Comparison of ENCODE assay signal across 20 cellular contexts in genomic region chr3:138284957-138285477, GRCh38. TPM values are rescaled to one million over a fixed set of nuclear protein-coding genes. Genes with fewer than 3 reads are reported as not detected.
DNase-seq lines count a peak whose midpoint lies in the region; ATAC-seq, FAIRE-seq and TF ChIP-seq lines count a peak whose summit lies in the region.
"Had no signal": no experiment of that assay in that cellular context is flagged by ENCODE, and none has a peak within 500 bp of the region (broad histone marks: within the 10 kb centered on the region; RNA-seq: fewer than 3 reads in every experiment).

No MANE protein-coding gene starts in this region.

- H3K9ac ChIP-seq in GM12878 (ENCODE audit: control insufficient read depth, insufficient read depth, low read length) (no peak overlapping the region), keratinocyte (ENCODE audit: control insufficient read depth, extremely low read depth, insufficient read depth, low read length) (no peak overlapping the region)
- H3K9ac ChIP-seq: BLaER1 treated with 17β-estradiol and CSF1 and Interleukin-3, amounts not matched to agents 10 nM and 100 nM had no signal

- in situ Hi-C loops in GM12878 (cut with MboI) = no loop called here

- BruUV-seq in GM12878 (replicated peaks; lab: Mats Ljungman, UMichigan) = no TSS peak

- peak; percentile 37; the same call in 1 of the 2 replicates for TF ChIP-seq RAD21 in GM12878 (IDR thresholded peaks at IDR 0.05; ENCODE audit: insufficient read depth, low read depth, low read length)

- no peak for FAIRE-seq in D721Med (lab: Jason Lieb, UNC)
- FAIRE-seq in GM12878 (lab: Jason Lieb, UNC) = no peak
- FAIRE-seq in keratinocyte (lab: Jason Lieb, UNC) = no peak
- FAIRE-seq: endometrium had no signal

- H3K4me2 ChIP-seq in GM12878 (ENCODE audit: control insufficient read depth, insufficient read depth) (no peak overlapping the region), keratinocyte (ENCODE audit: control insufficient read depth, extremely low read depth, insufficient read depth, low read depth, low read length) (no peak overlapping the region)
- H3K4me2 ChIP-seq: BLaER1 treated with 17β-estradiol and CSF1 and Interleukin-3, amounts not matched to agents 10 nM and 100 nM; smooth muscle cell had no signal

- DNase-seq in D721Med (ENCODE audit: insufficient read length, low spot score) = no peak
- peak; percentile 8 for DNase-seq in HT-29 (ENCODE audit: low spot score)
- DNase-seq in GM12878 (ENCODE audit: low read depth, low spot score) = no peak
- DNase-seq in keratinocyte (ENCODE audit: low read depth, low spot score) = no peak
- no peak for DNase-seq in NCI-H748 (lab: John Stamatoyannopoulos, UW; ENCODE audit: unreplicated experiment)
- DNase-seq in stimulated activated CD4-positive, alpha-beta T cell treated with anti-CD3 and anti-CD28 coated beads, Interleukin-12 subunit alpha, Interleukin-12 subunit beta, amount 100 ng/mL, for 4 hours = no peak
- DNase-seq: activated CD4-positive, CD25-positive, alpha-beta regulatory T cell treated with anti-CD3 and anti-CD28 coated beads, Interleukin-2, amount 50 U/mL, for 72 hours; adrenal gland; gastrocnemius medialis; NCI-H524 treated with DMSO at 0.1 percent for 48 hours; OCI-M1; psoas muscle; stimulated activated CD8-positive, alpha-beta memory T cell treated with anti-CD3 and anti-CD28 coated beads, Interleukin-4, amount 100 ng/mL, for 48 hours; T-helper 9 cell; uterus had no signal

- peak; percentile 19 for TF ChIP-seq CTCF in D721Med (IDR thresholded peaks at IDR 0.05; ENCODE audit: insufficient read depth, missing control alignments)
- TF ChIP-seq CTCF in GM12878 (IDR thresholded peaks at IDR 0.05 in 2 of 3, conservative IDR thresholded peaks at IDR 0.05 in 1 of 3; ENCODE audit: control insufficient read depth in 2 of 3, extremely low read depth in 1 of 3, insufficient read depth in 1 of 3, low read depth in 3 of 3, low read length in 3 of 3) = peak in 1 of 3 experiments; percentile 10; a peak in 2 of 6 replicates
- TF ChIP-seq CTCF in keratinocyte (optimal IDR thresholded peaks at IDR 0.05 in 1 of 3, IDR thresholded peaks at IDR 0.05 in 1 of 3, conservative IDR thresholded peaks at IDR 0.05 in 1 of 3; ENCODE audit: extremely low read depth in 1 of 3, insufficient read depth in 2 of 3, low read length in 3 of 3) = peak in 2 of 3 experiments; percentile 31 to 45

- no peak overlapping the region for H3K4me3 ChIP-seq in GM12878
- H3K4me3 ChIP-seq in keratinocyte (ENCODE audit: control insufficient read depth in 2 of 3, extremely low read depth in 1 of 3, insufficient read depth in 2 of 3, low read depth in 1 of 3, low read length in 3 of 3) = no peak overlapping the region
- H3K4me3 ChIP-seq: adrenal gland; BLaER1 treated with 17β-estradiol and CSF1 and Interleukin-3, amounts not matched to agents 10 nM and 100 nM; gastrocnemius medialis; psoas muscle; smooth muscle cell; uterus had no signal

- no peaks in the 10 kb centered on the region for H3K79me2 ChIP-seq in GM12878 (ENCODE audit: control insufficient read depth, insufficient read depth, low read length)
- no peaks in the 10 kb centered on the region for H3K79me2 ChIP-seq in keratinocyte (ENCODE audit: control insufficient read depth, insufficient read depth, low read length)

- H3K27ac ChIP-seq in GM12878 (ENCODE audit: control insufficient read depth, insufficient read depth) (no peak overlapping the region), keratinocyte (ENCODE audit: control insufficient read depth, insufficient read depth, low read length) (no peak overlapping the region)
- H3K27ac ChIP-seq: adrenal gland; BLaER1 treated with 17β-estradiol and CSF1 and Interleukin-3, amounts not matched to agents 10 nM and 100 nM; gastrocnemius medialis; psoas muscle; uterus had no signal

- no peak for ATAC-seq in GM12878
- no peak for ATAC-seq in HG02885 (IDR thresholded peaks at IDR 0.05; ENCODE audit: poor library complexity, unreplicated experiment)
- ATAC-seq: gastrocnemius medialis, psoas muscle had no signal

- TF ChIP-seq POLR2A in GM12878 (IDR thresholded peaks at IDR 0.05; ENCODE audit: low read depth, low read length) = no peak

- H3K9me1 ChIP-seq in keratinocyte (ENCODE audit: control insufficient read depth, extremely low read depth, insufficient read depth, low read length) = no peaks in the 10 kb centered on the region

- RAD21 ChIA-PET in GM12878 (lab: Charles Lee; ENCODE audit: unreplicated experiment) = no interaction called here

- intact Hi-C loops in GM12878 (cut with micrococcal nuclease; ENCODE audit: unreplicated experiment) = no loop called here

- CTCF ChIA-PET in GM12878 (lab: Yijun Ruan, JAX) = interaction anchor here (1.0 to 2.4 kb wide), 2 partner anchors 14 to 104 kb away, joined by 4 to 11 read pairs; no protein-coding TSS in a partner anchor

- dilution Hi-C loops in keratinocyte (cut with MboI; ENCODE audit: extremely low pct_ligation_motif_present, low sequenced_read_pairs) = no loop called here

- H2AFZ ChIP-seq in GM12878 (ENCODE audit: control insufficient read depth, low read depth, low read length) (no peak overlapping the region), keratinocyte (ENCODE audit: control insufficient read depth, low read length) (no peak overlapping the region)

- H3K4me1 ChIP-seq in GM12878 (ENCODE audit: control insufficient read depth, insufficient read depth, low read length) (no peaks in the 10 kb centered on the region), keratinocyte (ENCODE audit: control insufficient read depth, extremely low read depth, insufficient read depth, low read length) (peaks cover 35% of the 10 kb centered on the region)
- H3K4me1 ChIP-seq: adrenal gland; BLaER1 treated with 17β-estradiol and CSF1 and Interleukin-3, amounts not matched to agents 10 nM and 100 nM; psoas muscle; uterus had no signal

- 88% methylated on average over 2 of the region's 2 CpGs for WGBS in GM12878 (ENCODE audit: insufficient coverage, insufficient replicate concordance, low lambda C conversion rate, missing lambda C conversion rate)

- no peaks in the 10 kb centered on the region for H4K20me1 ChIP-seq in GM12878 (ENCODE audit: control insufficient read depth, insufficient read depth)
- no peaks in the 10 kb centered on the region for H4K20me1 ChIP-seq in keratinocyte (ENCODE audit: control insufficient read depth, extremely low read depth, insufficient read depth, low read length)
- H4K20me1 ChIP-seq: BLaER1 treated with 17β-estradiol and CSF1 and Interleukin-3, amounts not matched to agents 10 nM and 100 nM had no signal

- POLR2A ChIA-PET in GM12878 (lab: Charles Lee) = no interaction called here

- no peak for TF ChIP-seq EP300 in GM12878 (IDR thresholded peaks at IDR 0.05; ENCODE audit: borderline replicate concordance in 1 of 2, control insufficient read depth in 1 of 2, low read depth in 2 of 2, low read length in 2 of 2)

- no peaks in the 10 kb centered on the region for H3K27me3 ChIP-seq in GM12878 (replicated peaks in 1 of 2; ENCODE audit: control insufficient read depth in 2 of 2, insufficient read depth in 2 of 2, low read length in 1 of 2)
- no peaks in the 10 kb centered on the region for H3K27me3 ChIP-seq in keratinocyte (ENCODE audit: control insufficient read depth, extremely low read depth, insufficient read depth, low read length)
- H3K27me3 ChIP-seq: adrenal gland; BLaER1 treated with 17β-estradiol and CSF1 and Interleukin-3, amounts not matched to agents 10 nM and 100 nM; gastrocnemius medialis; uterus had no signal

- SMC1A ChIA-PET in GM12878 (lab: Charles Lee; ENCODE audit: uncharacterized antibody, unreplicated experiment) = no interaction called here

- H3K36me3 ChIP-seq in GM12878 (ENCODE audit: control insufficient read depth in 2 of 2, insufficient read depth in 2 of 2, low read length in 1 of 2) (peaks cover 0 to 30% of the 10 kb centered on the region in 2 experiments; a peak in 3 of 4 replicates), keratinocyte (ENCODE audit: control insufficient read depth in 2 of 2, extremely low read depth in 1 of 2, insufficient read depth in 2 of 2, low read length in 2 of 2) (peaks cover 18 to 20% of the 10 kb centered on the region in 2 experiments)
- H3K36me3 ChIP-seq: uterus had no signal

- H3K9me3 ChIP-seq in GM12878 (replicated peaks; ENCODE audit: control insufficient read depth, insufficient read depth, low read length) (no peaks in the 10 kb centered on the region), keratinocyte (ENCODE audit: control insufficient read depth, low read depth, low read length) (no peaks in the 10 kb centered on the region)
- H3K9me3 ChIP-seq: adrenal gland; BLaER1 treated with 17β-estradiol and CSF1 and Interleukin-3, amounts not matched to agents 10 nM and 100 nM; gastrocnemius medialis; psoas muscle; uterus had no signal

TF ChIP-seq in GM12878, 131 proteins besides CTCF, POLR2A, EP300 and RAD21 (continues in another document):
- TF ChIP-seq PAX5 (IDR thresholded peaks at IDR 0.05; ENCODE audit: borderline replicate concordance, low read depth, low read length) = no peak

RNA-seq across cellular contexts. Expression of gene NME9, which starts 44.6 kb away (rescaled TPM):
- total RNA-seq in HT-29 (2014; rRNA removed; shearing (Covaris generic)) = 0.21 TPM in 1 of 2 replicates, not detected in the other
- 0.25 and 0.49 TPM in 2 replicates for total RNA-seq in GM12878 (2013; cell fraction: nucleolus; rRNA removed)
- total RNA-seq in GM12878 (2014; rRNA removed) (0.33 TPM in 1 of 2 replicates, not detected in the other), GM12878 (2014; rRNA removed; fragmentation: Illumina TruSeq; extraction: Trizol) (not detected in 2 replicates), GM12878 (2021) (not detected in 2 replicates)
- 0.47 TPM for polyA plus RNA-seq in GM12878 (2011; ENCODE audit: low read depth)
- polyA plus RNA-seq in GM12878 (2011; rRNA removed) (not detected in 2 replicates), GM12878 (2014; fragmentation: Illumina TruSeq; extraction: Trizol) (not detected in 2 replicates), GM12878 (2014; fragmentation: Nextera tagmentation; extraction: Ambion mirVana) (under 1 TPM; 0.09 to 0.26 TPM), GM12878 (2014; rRNA removed) (0.08 TPM in 1 of 2 replicates, not detected in the other), GM12878 (2016; fragmentation: Nextera tagmentation; extraction: Ambion mirVana) (under 1 TPM; 0.18 to 0.68 TPM), keratinocyte (0.05 TPM in 1 of 3 replicates, not detected in the others)
- polyA plus RNA-seq in GM12878 (2011; cell fraction: cytosol; rRNA removed) = not detected in 2 replicates
- not detected in 2 replicates for polyA plus RNA-seq in GM12878 (2011; cell fraction: nucleus; rRNA removed)
- polyA plus RNA-seq in GM12878 (2012) = 0.44 and 0.88 TPM in 2 replicates
- 0.15 and 0.21 TPM in 2 replicates for polyA minus RNA-seq in GM12878 (2011; rRNA and poly(A)+ RNA removed)
- not detected in 2 replicates for polyA minus RNA-seq in GM12878 (2011; cell fraction: cytosol; rRNA and poly(A)+ RNA removed)
- 0.36 TPM in 1 of 2 replicates, not detected in the other for polyA minus RNA-seq in GM12878 (2011; cell fraction: nucleus; rRNA and poly(A)+ RNA removed)
- not detected for polyA plus RNA-seq in keratinocyte (2011; ENCODE audit: low read depth)
- polyA plus RNA-seq in keratinocyte (2011; cell fraction: cytosol; rRNA removed) = 0.14 TPM in 1 of 2 replicates, not detected in the other
- 0.85 TPM in 1 of 2 replicates, not detected in the other for polyA plus RNA-seq in keratinocyte (2011; cell fraction: nucleus; rRNA removed)
- 0.15 and 0.65 TPM in 2 replicates for polyA plus RNA-seq in keratinocyte (2012; ENCODE audit: low replicate concordance)
- polyA minus RNA-seq in keratinocyte = not detected in 3 replicates
- polyA minus RNA-seq in keratinocyte (2011; cell fraction: cytosol; rRNA and poly(A)+ RNA removed) = not detected
- polyA minus RNA-seq in keratinocyte (2011; cell fraction: nucleus; rRNA and poly(A)+ RNA removed) = 1.2 and 2.5 TPM in 2 replicates
- total RNA-seq: SK-MEL-5, smooth muscle cell had no signal
- polyA plus RNA-seq: smooth muscle cell had no signal
